ENCODE assay signal across 40 cellular contexts in genomic region chr16:73831197-73831596, GRCh38.
"Had no signal": no experiment of that assay in that cellular context is flagged by ENCODE, and none has a peak within 500 bp of the region (broad histone marks: within the 10 kb centered on the region; RNA-seq: fewer than 3 reads in every experiment).

No MANE protein-coding gene starts in this region.

- H3K4me3 Mint-ChIP-seq: activated naive CD4-positive, alpha-beta T cell treated with anti-CD3 and anti-CD28 coated beads for 36 hours; activated naive CD4-positive, alpha-beta T cell treated with anti-CD3 and anti-CD28 coated beads, Interleukin-2, amount 10 ng/mL, durations not matched to agents 7 days and 5 days; activated naive CD4-positive, alpha-beta T cell treated with anti-CD3 and anti-CD28 coated beads, Interleukin-2, amount 50 U/mL, for 24 hours; activated naive CD8-positive, alpha-beta T cell; activated naive CD8-positive, alpha-beta T cell treated with anti-CD3 and anti-CD28 coated beads for 36 hours; activated naive CD8-positive, alpha-beta T cell treated with anti-CD3 and anti-CD28 coated beads, Interleukin-2, amount 10 ng/mL, durations not matched to agents 7 days and 5 days; activated naive CD8-positive, alpha-beta T cell treated with anti-CD3 and anti-CD28 coated beads, Interleukin-2, amount 50 U/mL, for 24 hours; activated T-cell treated with anti-CD3 and anti-CD28 coated beads, Interleukin-2, amount 50 U/mL, for 24 hours; activated T-cell treated with anti-CD3 and anti-CD28 coated beads, Interleukin-2, amount 50 U/mL, for 4 hours; activated T-cell treated with anti-CD3 and anti-CD28 coated beads, Interleukin-2, amount 50 U/mL, for 72 hours; activated T-helper 1 cell treated with anti-CD3 and anti-CD28 coated beads, Interleukin-12 subunit alpha, Interleukin-12 subunit beta, Interleukin-2, Interleukin-4 antibody, amounts not matched to agents 30 ng/mL and 10 ng/mL and 1 ng/mL, durations not matched to agents 14 hours and 24 hours and 36 hours; activated T-helper 17 cell treated with anti-CD3 and anti-CD28 coated beads, Interleukin-2, amount 50 U/mL, for 72 hours; brain; central memory CD8-positive, alpha-beta T cell had no signal

- H3K9me3 ChIP-seq: adrenal gland, ascending aorta, body of pancreas, breast epithelium had no signal

- H3K4me3 ChIP-seq: adrenal gland, ascending aorta, body of pancreas, breast epithelium, cardiac muscle cell had no signal

- H3K27ac Mint-ChIP-seq: activated naive CD4-positive, alpha-beta T cell treated with anti-CD3 and anti-CD28 coated beads for 36 hours; activated naive CD4-positive, alpha-beta T cell treated with anti-CD3 and anti-CD28 coated beads, Interleukin-2, amount 10 ng/mL, durations not matched to agents 7 days and 5 days; activated naive CD4-positive, alpha-beta T cell treated with anti-CD3 and anti-CD28 coated beads, Interleukin-2, amount 50 U/mL, for 24 hours; activated naive CD4-positive, alpha-beta T cell treated with anti-CD3 and anti-CD28 coated beads, Interleukin-2, amount 50 U/mL, for 72 hours; activated naive CD8-positive, alpha-beta T cell; activated naive CD8-positive, alpha-beta T cell treated with anti-CD3 and anti-CD28 coated beads for 36 hours; activated naive CD8-positive, alpha-beta T cell treated with anti-CD3 and anti-CD28 coated beads, Interleukin-2, amount 10 ng/mL, durations not matched to agents 7 days and 5 days; activated naive CD8-positive, alpha-beta T cell treated with anti-CD3 and anti-CD28 coated beads, Interleukin-2, amount 50 U/mL, for 24 hours; activated T-cell treated with anti-CD3 and anti-CD28 coated beads, Interleukin-2, amount 50 U/mL, for 24 hours; activated T-cell treated with anti-CD3 and anti-CD28 coated beads, Interleukin-2, amount 50 U/mL, for 72 hours; activated T-helper 1 cell treated with anti-CD3 and anti-CD28 coated beads, Interleukin-12 subunit alpha, Interleukin-12 subunit beta, Interleukin-2, Interleukin-4 antibody, amounts not matched to agents 30 ng/mL and 10 ng/mL and 1 ng/mL, durations not matched to agents 14 hours and 24 hours and 36 hours; activated T-helper 17 cell treated with anti-CD3 and anti-CD28 coated beads, Interleukin-2, amount 50 U/mL, for 72 hours; activated T-helper 2 cell treated with anti-CD3 and anti-CD28 coated beads, Interferon-gamma antibody, Interleukin-2, Interleukin-4, amounts not matched to agents 10 μg/mL and 5 μg/mL and 100 μg/mL, durations not matched to agents 14 hours and 24 hours and 36 hours had no signal

- H3K27me3 ChIP-seq: adrenal gland, ascending aorta, body of pancreas, brain microvascular endothelial cell, breast epithelium, cardiac muscle cell had no signal

- DNase-seq: activated effector memory CD4-positive, alpha-beta T cell treated with anti-CD3 and anti-CD28 coated beads, Interleukin-2, amount 50 U/mL, for 16 hours; activated effector memory CD4-positive, alpha-beta T cell treated with Interleukin-2 at 50 U/mL for 16 hours; activated gamma-delta T cell; activated gamma-delta T cell treated with Interleukin-2 at 50 U/mL for 16 hours; activated naive CD4-positive, alpha-beta T cell; activated naive CD4-positive, alpha-beta T cell treated with anti-CD3 and anti-CD28 coated beads for 36 hours; activated naive CD4-positive, alpha-beta T cell treated with anti-CD3 and anti-CD28 coated beads, Interleukin-2, amount 10 ng/mL, durations not matched to agents 7 days and 5 days; activated naive CD4-positive, alpha-beta T cell treated with anti-CD3 and anti-CD28 coated beads, Interleukin-2, amount 50 U/mL, for 16 hours; activated naive CD4-positive, alpha-beta T cell treated with Interleukin-2 at 50 U/mL for 16 hours; activated naive CD8-positive, alpha-beta T cell treated with anti-CD3 and anti-CD28 coated beads for 36 hours; activated naive CD8-positive, alpha-beta T cell treated with anti-CD3 and anti-CD28 coated beads, Interleukin-2, amount 10 ng/mL, durations not matched to agents 7 days and 5 days; activated naive CD8-positive, alpha-beta T cell treated with anti-CD3 and anti-CD28 coated beads, Interleukin-2, amount 50 U/mL, for 24 hours; activated T-cell treated with anti-CD3 and anti-CD28 coated beads, Interleukin-2, amount 50 U/mL, for 1 hour; activated T-cell treated with anti-CD3 and anti-CD28 coated beads, Interleukin-2, amount 50 U/mL, for 24 hours; activated T-cell treated with anti-CD3 and anti-CD28 coated beads, Interleukin-2, amount 50 U/mL, for 4 hours; activated T-cell treated with anti-CD3 and anti-CD28 coated beads, Interleukin-2, amount 50 U/mL, for 48 hours; activated T-cell treated with anti-CD3 and anti-CD28 coated beads, Interleukin-2, amount 50 U/mL, for 72 hours; adrenal gland; amniotic stem cell; amygdala; anterior cingulate cortex; aorta; body of pancreas; brain microvascular endothelial cell; caudate nucleus; central memory CD4-positive, alpha-beta T cell; cerebellar nuclear complex had no signal

- H3K27me3 Mint-ChIP-seq: activated naive CD4-positive, alpha-beta T cell treated with anti-CD3 and anti-CD28 coated beads, Interleukin-2, amount 10 ng/mL, durations not matched to agents 7 days and 5 days; activated naive CD4-positive, alpha-beta T cell treated with anti-CD3 and anti-CD28 coated beads, Interleukin-2, amount 50 U/mL, for 24 hours; activated naive CD8-positive, alpha-beta T cell treated with anti-CD3 and anti-CD28 coated beads for 36 hours; activated naive CD8-positive, alpha-beta T cell treated with anti-CD3 and anti-CD28 coated beads, Interleukin-2, amount 10 ng/mL, durations not matched to agents 7 days and 5 days; activated naive CD8-positive, alpha-beta T cell treated with anti-CD3 and anti-CD28 coated beads, Interleukin-2, amount 50 U/mL, for 24 hours; activated T-cell treated with anti-CD3 and anti-CD28 coated beads, Interleukin-2, amount 50 U/mL, for 24 hours; central memory CD8-positive, alpha-beta T cell had no signal

- H3K27ac ChIP-seq: adrenal gland, ascending aorta, body of pancreas, brain microvascular endothelial cell, breast epithelium, cardiac muscle cell had no signal

- H3K4me1 Mint-ChIP-seq: activated naive CD4-positive, alpha-beta T cell treated with anti-CD3 and anti-CD28 coated beads, Interleukin-2, amount 10 ng/mL, durations not matched to agents 7 days and 5 days; activated naive CD4-positive, alpha-beta T cell treated with anti-CD3 and anti-CD28 coated beads, Interleukin-2, amount 50 U/mL, for 24 hours; activated naive CD8-positive, alpha-beta T cell treated with anti-CD3 and anti-CD28 coated beads for 36 hours; activated naive CD8-positive, alpha-beta T cell treated with anti-CD3 and anti-CD28 coated beads, Interleukin-2, amount 10 ng/mL, durations not matched to agents 7 days and 5 days; activated naive CD8-positive, alpha-beta T cell treated with anti-CD3 and anti-CD28 coated beads, Interleukin-2, amount 50 U/mL, for 24 hours; activated T-helper 17 cell treated with anti-CD3 and anti-CD28 coated beads, Interleukin-2, amount 50 U/mL, for 72 hours; brain; central memory CD8-positive, alpha-beta T cell had no signal

- ATAC-seq: activated naive CD4-positive, alpha-beta T cell treated with anti-CD3 and anti-CD28 coated beads, Interleukin-2, amount 50 U/mL, for 72 hours; activated naive CD8-positive, alpha-beta T cell treated with anti-CD3 and anti-CD28 coated beads, Interleukin-2, amount 50 U/mL, for 24 hours; activated T-cell treated with anti-CD3 and anti-CD28 coated beads, Interleukin-2, amount 50 U/mL, for 4 hours; activated T-cell treated with anti-CD3 and anti-CD28 coated beads, Interleukin-2, amount 50 U/mL, for 72 hours; activated T-helper 17 cell treated with anti-CD3 and anti-CD28 coated beads, Interleukin-2, amount 50 U/mL, for 72 hours; body of pancreas had no signal

- H3K4me1 ChIP-seq: adrenal gland, ascending aorta, body of pancreas, breast epithelium had no signal

- H3K9me3 Mint-ChIP-seq: activated naive CD4-positive, alpha-beta T cell treated with anti-CD3 and anti-CD28 coated beads, Interleukin-2, amount 50 U/mL, for 24 hours; activated naive CD8-positive, alpha-beta T cell treated with anti-CD3 and anti-CD28 coated beads for 36 hours; activated T-helper 17 cell treated with anti-CD3 and anti-CD28 coated beads, Interleukin-2, amount 50 U/mL, for 72 hours; central memory CD8-positive, alpha-beta T cell had no signal

- H3K36me3 Mint-ChIP-seq: activated naive CD4-positive, alpha-beta T cell treated with anti-CD3 and anti-CD28 coated beads, Interleukin-2, amount 10 ng/mL, durations not matched to agents 7 days and 5 days; activated naive CD8-positive, alpha-beta T cell; activated naive CD8-positive, alpha-beta T cell treated with anti-CD3 and anti-CD28 coated beads for 36 hours; activated naive CD8-positive, alpha-beta T cell treated with anti-CD3 and anti-CD28 coated beads, Interleukin-2, amount 10 ng/mL, durations not matched to agents 7 days and 5 days had no signal

- H3K36me3 ChIP-seq: adrenal gland, ascending aorta, brain microvascular endothelial cell, breast epithelium, cardiac muscle cell had no signal

- FAIRE-seq: astrocyte, bronchial epithelial cell had no signal
